In the genomic region with DNA sequence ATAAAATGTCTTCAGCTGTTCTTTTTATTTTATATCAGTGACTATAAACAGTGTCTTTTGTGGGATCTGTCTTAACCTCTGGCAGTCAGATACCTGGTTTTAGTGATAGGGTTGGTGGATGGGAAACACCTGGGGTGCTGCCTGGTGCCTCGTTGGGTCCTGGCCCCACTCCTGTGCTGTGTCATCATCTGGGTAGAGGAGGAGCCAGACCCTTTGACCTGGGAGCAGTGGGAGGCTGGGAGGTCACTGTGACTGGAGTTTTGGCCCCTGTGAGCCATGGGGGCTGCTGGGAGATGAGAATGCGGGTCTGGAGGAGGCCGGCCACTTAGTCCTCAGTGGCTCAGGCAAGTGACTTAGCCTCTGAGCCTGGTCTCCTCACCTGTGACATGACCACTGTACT, we compare ENCODE assay signal across 5 cellular contexts.
"Had no signal": no experiment of that assay in that cellular context is flagged by ENCODE, and none has a peak within 500 bp of the region (broad histone marks: within the 10 kb centered on the region; RNA-seq: fewer than 3 reads in every experiment).

No MANE protein-coding gene starts in this region.

- H3K4me2 ChIP-seq: KMS-11 had no signal

- H3K4me3 ChIP-seq: HAP-1 had no signal

- H3K27ac ChIP-seq: KMS-11 had no signal

- FAIRE-seq: HTR-8/SVneo had no signal

- H3K36me3 ChIP-seq: HAP-1 had no signal

- H3K9ac ChIP-seq: KMS-11 had no signal

- H3K4me1 ChIP-seq: HAP-1 had no signal

- H3K9me3 ChIP-seq: HAP-1 had no signal

- DNase-seq: GOT3, IMR-90 had no signal
